8 cellular contexts compared by ENCODE assay signal in the genomic region with DNA sequence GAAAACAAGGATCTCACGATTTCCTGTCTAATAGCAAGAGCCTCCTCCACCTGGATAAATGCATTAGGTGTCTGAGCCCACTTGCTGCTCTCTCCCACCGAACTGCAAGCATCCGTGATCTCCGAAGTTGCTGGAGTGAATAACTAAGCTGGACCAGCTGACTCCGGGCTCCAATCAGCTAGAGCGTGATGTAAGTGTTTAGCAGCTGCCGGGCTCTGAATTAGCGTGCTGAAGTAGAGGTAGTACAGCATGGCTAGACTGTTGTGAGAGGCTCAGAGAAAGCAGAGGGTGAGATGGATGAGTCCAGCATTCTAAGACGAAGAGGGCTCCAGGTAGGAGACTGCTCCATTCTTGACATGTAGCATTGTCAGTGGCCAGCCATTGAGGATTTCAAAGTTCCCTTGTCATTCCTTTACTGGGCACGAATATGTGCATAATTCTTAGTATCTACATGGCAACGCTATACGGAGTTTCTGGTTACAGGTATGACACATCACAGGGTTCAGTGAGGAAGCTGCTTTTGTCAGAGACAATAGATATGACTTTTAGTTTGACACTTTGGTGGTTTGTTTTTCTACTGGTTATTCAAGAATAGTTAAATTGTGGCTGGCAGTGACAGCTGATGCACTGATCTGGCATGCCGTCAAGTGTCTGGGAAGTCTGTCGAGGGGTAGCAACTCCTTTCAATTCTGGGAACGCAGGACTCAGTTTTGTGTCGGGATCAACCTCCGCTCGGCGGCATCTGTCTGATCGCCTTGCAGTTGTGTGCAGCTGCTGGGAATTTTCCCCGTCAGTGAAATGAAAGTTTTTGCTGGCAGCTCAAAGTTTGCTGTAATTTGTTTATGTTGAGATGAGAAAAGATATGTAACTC.
DNase-seq lines count a peak whose midpoint lies in the region; ATAC-seq and TF ChIP-seq lines count a peak whose summit lies in the region.

No MANE protein-coding gene starts in this region.

- peak overlapping the region; percentile 66 for H3K4me3 ChIP-seq in BE2C (ENCODE audit: low read depth, low read length)
- peak overlapping the region; percentile 42 to 76 (median 61) for H3K4me3 ChIP-seq in dorsolateral prefrontal cortex

- TF ChIP-seq CTCF in BE2C (IDR thresholded peaks at IDR 0.05; ENCODE audit: low read depth, low read length), result no peak
- TF ChIP-seq CTCF in dorsolateral prefrontal cortex (IDR thresholded peaks at IDR 0.05 in 54 of 56, conservative IDR thresholded peaks at IDR 0.05 in 2 of 56; ENCODE audit: low read depth in 1 of 56, partially characterized antibody in 56 of 56), result peak in 2 of 56 donors; percentile 8 to 9

- peak; percentile 64 for DNase-seq in BE2C
- DNase-seq in NCI-H146 (lab: John Stamatoyannopoulos, UW), result peak; percentile 76
- DNase-seq in activated CD4-positive, alpha-beta T cell treated with anti-CD3 and anti-CD28 coated beads for 4 hours, result peak; percentile 40 to 44
- DNase-seq in dorsolateral prefrontal cortex, result peak; percentile 30 to 94 (median 82)
- peak; percentile 95 for DNase-seq in left kidney (ENCODE audit: low read depth, low spot score)
- peak; percentile 56 for DNase-seq in stimulated activated CD4-positive, alpha-beta T cell treated with anti-CD3 and anti-CD28 coated beads, Interleukin-15, amount 100 ng/mL, for 24 hours

- H3K27ac ChIP-seq in dorsolateral prefrontal cortex, result peak overlapping the region in 38 of 59 donors; percentile 2 to 78 (median 41)

- H3K9me3 ChIP-seq in BE2C, result no peaks in the 10 kb centered on the region

- H3K4me1 ChIP-seq in BE2C, result peaks cover 3% of the 10 kb centered on the region; the same call in 1 of the 2 replicates

- no peaks in the 10 kb centered on the region for H3K36me3 ChIP-seq in BE2C

- intact Hi-C loops in dorsolateral prefrontal cortex (cut with DNase I), result no loop called here

- no peaks in the 10 kb centered on the region for H3K27me3 ChIP-seq in BE2C
- H3K27me3 ChIP-seq in dorsolateral prefrontal cortex, result no peaks in the 10 kb centered on the region

- peak; percentile 48 for ATAC-seq in GM21381 (IDR thresholded peaks at IDR 0.05; ENCODE audit: unreplicated experiment)
- no peak for ATAC-seq in HG02763 (IDR thresholded peaks at IDR 0.05; ENCODE audit: unreplicated experiment)

Comparison
In these comparisons a context has a peak if more than half of its experiments do, and no peak if none do; other contexts are left out.
1. DNase-seq: peak in every context shown above with its lines; median percentile 95 in left kidney; 82 in dorsolateral prefrontal cortex; 76 in NCI-H146; 64 in BE2C; 56 in stimulated activated CD4-positive, alpha-beta T cell treated with anti-CD3 and anti-CD28 coated beads, Interleukin-15, amount 100 ng/mL, for 24 hours; 42 in activated CD4-positive, alpha-beta T cell treated with anti-CD3 and anti-CD28 coated beads for 4 hours.